ENCODE assay signal across 8 cellular contexts in the genomic region with DNA sequence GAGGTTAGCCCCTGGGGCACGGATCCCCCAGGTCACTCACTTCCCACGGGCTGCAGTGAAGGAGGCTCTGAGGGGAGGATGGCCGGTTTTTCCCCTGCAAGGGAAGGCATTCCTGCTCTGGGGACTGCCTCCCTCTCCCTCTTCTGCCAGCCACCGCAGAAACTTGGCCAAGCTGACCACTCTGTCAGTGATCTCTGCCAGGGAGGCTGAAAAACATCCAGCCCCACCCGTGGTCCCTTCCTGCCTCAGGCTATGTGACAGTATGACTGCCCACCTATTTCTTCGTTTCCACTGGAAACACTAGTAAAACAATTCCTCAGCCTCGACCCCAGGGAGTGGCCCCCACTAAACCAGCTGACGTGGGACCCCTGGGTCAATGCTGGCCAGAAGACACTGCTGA. TPM values are rescaled to one million over a fixed set of nuclear protein-coding genes. Genes with fewer than 3 reads are reported as not detected.
DNase-seq lines count a peak whose midpoint lies in the region; ATAC-seq and TF ChIP-seq lines count a peak whose summit lies in the region.

No MANE protein-coding gene starts in this region.

- intact Hi-C loops in tibial artery (cut with DNase I; ENCODE audit: low total_unique reads): loop anchor here (10.0 kb wide), 1 partner anchor 67 kb away; no protein-coding TSS in a partner anchor

- peak overlapping the region; percentile 34 for H2BK120ac ChIP-seq in mesenchymal stem cell (ENCODE audit: low read depth, low read length)

- peak overlapping the region; percentile 48 for H2BK15ac ChIP-seq in mesenchymal stem cell (ENCODE audit: low read depth, poor library complexity, severe bottlenecking)

- no peak overlapping the region for H3K4ac ChIP-seq in mesenchymal stem cell (ENCODE audit: low read depth in 1 of 2, low read length in 2 of 2)

- no peaks in the 10 kb centered on the region for H3K9me3 Mint-ChIP-seq in activated naive CD8-positive, alpha-beta T cell (ENCODE audit: low read depth)
- H3K9me3 Mint-ChIP-seq in activated naive CD8-positive, alpha-beta T cell treated with anti-CD3 and anti-CD28 coated beads, Interleukin-2, amount 50 U/mL, for 24 hours: no peaks in the 10 kb centered on the region

- H3K4me1 ChIP-seq in mesenchymal stem cell (ENCODE audit: control insufficient read depth, insufficient read depth, low read depth, low read length): peaks cover 37% of the 10 kb centered on the region
- peaks cover 0 to 61% (median 48%) of the 10 kb centered on the region in 4 donors for H3K4me1 ChIP-seq in tibial artery

- H3K4me3 Mint-ChIP-seq in activated naive CD8-positive, alpha-beta T cell: peak overlapping the region; percentile 58
- H3K4me3 Mint-ChIP-seq in activated naive CD8-positive, alpha-beta T cell treated with anti-CD3 and anti-CD28 coated beads, Interleukin-2, amount 50 U/mL, for 24 hours: no peak overlapping the region

- H3K27ac Mint-ChIP-seq in activated naive CD8-positive, alpha-beta T cell: no peak overlapping the region
- no peak overlapping the region for H3K27ac Mint-ChIP-seq in activated naive CD8-positive, alpha-beta T cell treated with anti-CD3 and anti-CD28 coated beads, Interleukin-2, amount 50 U/mL, for 24 hours

- TF ChIP-seq CTCF in tibial artery (IDR thresholded peaks at IDR 0.05): no peak

- H3K27me3 Mint-ChIP-seq in activated naive CD8-positive, alpha-beta T cell: peaks cover 8% of the 10 kb centered on the region
- H3K27me3 Mint-ChIP-seq in activated naive CD8-positive, alpha-beta T cell treated with anti-CD3 and anti-CD28 coated beads, Interleukin-2, amount 50 U/mL, for 24 hours: peaks cover 9% of the 10 kb centered on the region

- H2BK12ac ChIP-seq in mesenchymal stem cell (ENCODE audit: low read length in 2 of 2): peak overlapping the region; percentile 66 to 89

- peak overlapping the region; percentile 79 for H3K4me2 ChIP-seq in mesenchymal stem cell (ENCODE audit: low read length, poor library complexity, severe bottlenecking)

- peaks cover 8% of the 10 kb centered on the region for H3K4me1 Mint-ChIP-seq in activated naive CD8-positive, alpha-beta T cell (ENCODE audit: low read depth)
- peaks cover 18% of the 10 kb centered on the region for H3K4me1 Mint-ChIP-seq in activated naive CD8-positive, alpha-beta T cell treated with anti-CD3 and anti-CD28 coated beads, Interleukin-2, amount 50 U/mL, for 24 hours

- H2AK5ac ChIP-seq in mesenchymal stem cell (ENCODE audit: low read length, severe bottlenecking): no peak overlapping the region

- no peak overlapping the region for H4K91ac ChIP-seq in mesenchymal stem cell (ENCODE audit: low read length)

- peak overlapping the region in 1 of 2 experiments; percentile 23 for H3K23ac ChIP-seq in mesenchymal stem cell (ENCODE audit: low read length in 2 of 2)

- H3K4me3 ChIP-seq in mesenchymal stem cell (ENCODE audit: insufficient read depth in 1 of 2, low read depth in 1 of 2, low read length in 2 of 2): peak overlapping the region in 1 of 2 experiments; percentile 56
- peak overlapping the region; percentile 57 to 87 for H3K4me3 ChIP-seq in tibial artery

- no peak for DNase-seq in activated naive CD8-positive, alpha-beta T cell treated with anti-CD3 and anti-CD28 coated beads, Interleukin-2, amount 50 U/mL, for 24 hours
- DNase-seq in astrocyte of the hippocampus (ENCODE audit: low read depth, low spot score): peak; percentile 74
- no peak for DNase-seq in mesenchymal stem cell
- DNase-seq in tibial artery: no peak
- DNase-seq in activated CD8-positive, alpha-beta memory T cell treated with anti-CD3 and anti-CD28 coated beads, Interleukin-2, amount 50 U/mL, for 48 hours: no peak
- DNase-seq in activated gamma-delta T cell (lab: John Stamatoyannopoulos, UW): no peak

- H3K9me3 ChIP-seq in mesenchymal stem cell (ENCODE audit: control insufficient read depth, low read length) (no peaks in the 10 kb centered on the region), tibial artery (no peaks in the 10 kb centered on the region)

- H3K36me3 ChIP-seq in mesenchymal stem cell (ENCODE audit: control insufficient read depth in 1 of 2, insufficient read depth in 2 of 2, low read depth in 1 of 2, low read length in 2 of 2): peaks cover 0 to 10% of the 10 kb centered on the region in 2 experiments
- H3K36me3 ChIP-seq in tibial artery: no peaks in the 10 kb centered on the region

- H3K79me1 ChIP-seq in mesenchymal stem cell (replicated peaks; ENCODE audit: low read length, poor library complexity, severe bottlenecking): peaks cover 15% of the 10 kb centered on the region

- H2BK5ac ChIP-seq in mesenchymal stem cell (ENCODE audit: low read depth, low read length, poor library complexity, severe bottlenecking): no peak overlapping the region

- H3K27ac ChIP-seq in mesenchymal stem cell (ENCODE audit: low read length, poor library complexity, severe bottlenecking) (peak overlapping the region; percentile 4), tibial artery (peak overlapping the region; percentile 80)

- H3K27me3 ChIP-seq in mesenchymal stem cell (ENCODE audit: control insufficient read depth in 1 of 2, insufficient read depth in 1 of 2, low read length in 2 of 2) (no peaks in the 10 kb centered on the region), tibial artery (no peaks in the 10 kb centered on the region)

- ATAC-seq in activated naive CD8-positive, alpha-beta T cell treated with anti-CD3 and anti-CD28 coated beads, Interleukin-2, amount 50 U/mL, for 24 hours: no peak
- no peak for ATAC-seq in HG03521 (IDR thresholded peaks at IDR 0.05; ENCODE audit: unreplicated experiment)

- no peak overlapping the region for H3K14ac ChIP-seq in mesenchymal stem cell (ENCODE audit: low read length in 2 of 2)

- H4K8ac ChIP-seq in mesenchymal stem cell (ENCODE audit: low read length): peak overlapping the region; percentile 15

- no peaks in the 10 kb centered on the region for H3K36me3 Mint-ChIP-seq in activated naive CD8-positive, alpha-beta T cell
- H3K36me3 Mint-ChIP-seq in activated naive CD8-positive, alpha-beta T cell treated with anti-CD3 and anti-CD28 coated beads, Interleukin-2, amount 50 U/mL, for 24 hours (ENCODE audit: low read depth): no peaks in the 10 kb centered on the region

- H3K9ac ChIP-seq in mesenchymal stem cell (ENCODE audit: low read length): no peak overlapping the region

- 74% methylated on average over 8 of the region's 8 CpGs for WGBS in mesenchymal stem cell

- no peak overlapping the region for H2AFZ ChIP-seq in mesenchymal stem cell (ENCODE audit: low read depth, low read length)

- H3K18ac ChIP-seq in mesenchymal stem cell (ENCODE audit: low read depth in 1 of 2, low read length in 2 of 2): peak overlapping the region; percentile 70

RNA-seq across cellular contexts. Expression of a gene that starts 14.6 kb away (rescaled TPM):
- 2.6 TPM for polyA plus RNA-seq in mesenchymal stem cell (2013, experiment 1 of 2)
- 2.8 TPM for polyA plus RNA-seq in mesenchymal stem cell (2013, experiment 2 of 2)

RNA-seq across cellular contexts. Expression of a gene that starts 25.0 kb away (rescaled TPM):
- 66.0 TPM for polyA plus RNA-seq in mesenchymal stem cell (2013, experiment 1 of 2)
- 68.3 TPM for polyA plus RNA-seq in mesenchymal stem cell (2013, experiment 2 of 2)

RNA-seq across cellular contexts. Expression of a gene that starts 59.4 kb away (rescaled TPM):
- polyA plus RNA-seq in mesenchymal stem cell (2013, experiment 1 of 2): 2.9 TPM
- polyA plus RNA-seq in mesenchymal stem cell (2013, experiment 2 of 2): 2.9 TPM
